1 cellular context compared by ENCODE assay signal in the genomic region with DNA sequence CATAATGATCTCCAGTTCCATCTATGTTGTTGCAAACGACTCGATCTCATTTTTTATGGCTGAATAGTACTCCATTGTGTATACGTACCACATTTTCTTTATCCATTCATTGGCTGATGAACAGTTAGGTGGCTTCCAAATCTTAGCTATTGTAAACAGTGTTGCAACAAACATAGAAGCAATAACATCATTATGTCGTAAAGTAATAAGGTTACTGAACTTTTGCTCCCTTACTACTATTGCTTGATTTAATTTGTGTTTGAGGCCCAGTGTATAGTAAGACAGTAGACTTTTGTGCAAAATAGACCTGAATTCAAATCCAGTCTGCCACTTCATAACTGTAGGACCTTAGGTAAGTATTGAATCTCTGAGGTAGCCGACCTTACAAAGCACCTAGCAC.
TF ChIP-seq lines count a peak whose summit lies in the region.

No MANE protein-coding gene starts in this region.

TF ChIP-seq in IMR-90, 13 proteins besides CTCF, POLR2A, EP300 and RAD21 (continued from another document):
- TF ChIP-seq MAZ (IDR thresholded peaks at IDR 0.05; ENCODE audit: borderline replicate concordance, low read depth, low read length): no peak
- TF ChIP-seq MXI1 (IDR thresholded peaks at IDR 0.05; ENCODE audit: borderline replicate concordance, low read depth, low read length): no peak
- no peak for TF ChIP-seq CHD1 (IDR thresholded peaks at IDR 0.05; ENCODE audit: low read depth, low read length)
